ENCODE assay signal across 15 cellular contexts in the genomic region with DNA sequence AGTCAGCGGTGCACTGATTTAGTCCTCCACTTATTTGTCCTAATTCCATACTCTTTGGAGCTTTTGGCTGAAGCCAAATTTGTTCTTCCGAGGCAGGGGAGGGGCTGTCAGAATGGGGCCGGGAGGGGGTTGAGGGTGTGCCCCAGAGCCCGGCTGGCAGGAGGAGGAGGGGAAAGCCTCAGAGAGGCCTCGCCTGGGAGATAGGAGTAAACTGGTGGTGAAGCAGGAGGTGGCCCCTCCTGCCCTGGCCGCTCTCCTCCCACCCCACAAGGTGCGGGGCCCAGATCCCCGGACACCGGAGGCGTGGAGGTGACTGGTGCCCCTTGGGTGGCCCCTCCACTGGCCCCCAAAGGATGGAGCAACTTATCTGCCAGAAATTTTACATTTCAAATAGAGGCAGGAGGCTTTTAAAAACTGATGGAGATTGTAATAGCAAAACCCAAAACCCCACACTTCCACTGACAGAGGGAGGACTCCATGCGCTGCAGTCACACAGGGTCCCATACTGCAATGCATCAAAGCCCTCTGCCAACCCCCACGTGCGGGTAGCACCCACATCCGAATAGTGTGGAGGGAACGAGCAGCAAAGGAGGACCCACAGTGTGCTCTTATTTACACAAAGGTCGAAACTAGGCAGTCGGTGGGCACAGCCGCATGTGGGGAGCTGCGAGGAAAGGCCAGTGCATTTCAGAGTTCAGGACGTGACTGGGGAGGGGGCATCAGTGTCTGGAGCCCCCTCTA.
A peak's percentile ranks its signal among the peaks of the same experiment; 100 is the strongest.
DNase-seq lines count a peak whose midpoint lies in the region; ATAC-seq and TF ChIP-seq lines count a peak whose summit lies in the region.
"Had no signal": no experiment of that assay in that cellular context is flagged by ENCODE, and none has a peak within 500 bp of the region (broad histone marks: within the 10 kb centered on the region; RNA-seq: fewer than 3 reads in every experiment).

No MANE protein-coding gene starts in this region.

- no peak overlapping the region for H3K27ac Mint-ChIP-seq in CD8-positive, alpha-beta T cell
- H3K27ac Mint-ChIP-seq in WTC11 = peak overlapping the region; percentile 45; the same call in 1 of the 2 replicates

- H3K4me3 Mint-ChIP-seq in CD8-positive, alpha-beta T cell = no peak overlapping the region
- H3K4me3 Mint-ChIP-seq in WTC11 = no peak overlapping the region

- H3K79me2 ChIP-seq in hepatocyte = no peaks in the 10 kb centered on the region

- H3K27me3 ChIP-seq in CD8-positive, alpha-beta T cell (ENCODE audit: insufficient read depth, low read length) = no peaks in the 10 kb centered on the region
- H3K27me3 ChIP-seq in hepatocyte = peaks cover 14% of the 10 kb centered on the region
- H3K27me3 ChIP-seq: MG63 had no signal

- no peak overlapping the region for H3K27ac ChIP-seq in CD8-positive, alpha-beta T cell (ENCODE audit: low read depth, low read length)
- H3K27ac ChIP-seq in hepatocyte = peak overlapping the region; percentile 34
- H3K27ac ChIP-seq: 22Rv1, C4-2B, HL-60 had no signal

- no peaks in the 10 kb centered on the region for H3K36me3 ChIP-seq in CD8-positive, alpha-beta T cell (ENCODE audit: insufficient read depth, low read length)
- H3K36me3 ChIP-seq in hepatocyte (replicated peaks; ENCODE audit: insufficient read depth, low read depth) = no peaks in the 10 kb centered on the region
- H3K36me3 ChIP-seq: MG63 had no signal

- DNase-seq in DMS 273 (lab: John Stamatoyannopoulos, UW; ENCODE audit: unreplicated experiment) = peak; percentile 37
- no peak for DNase-seq in DMS 273 treated with DMSO at 0.1 percent for 48 hours (lab: John Stamatoyannopoulos, UW)
- DNase-seq in CD8-positive, alpha-beta T cell = no peak
- DNase-seq in WTC11 (ENCODE audit: low spot score) = no peak
- DNase-seq in hepatocyte (ENCODE audit: low spot score) = peak; percentile 36
- no peak for DNase-seq in central memory CD4-positive, alpha-beta T cell
- DNase-seq in HEK293T (ENCODE audit: extremely low spot score) = no peak
- no peak for DNase-seq in GM19240 (ENCODE audit: insufficient read length, low spot score)
- DNase-seq: GDM1, GOT3, MG63, NCI-H526 treated with DMSO at 0.1 percent for 48 hours had no signal

- peaks cover 10% of the 10 kb centered on the region for H3K4me1 ChIP-seq in CD8-positive, alpha-beta T cell (ENCODE audit: insufficient read depth, low read length)
- peaks cover 30% of the 10 kb centered on the region for H3K4me1 ChIP-seq in hepatocyte (ENCODE audit: insufficient read depth)

- no peaks in the 10 kb centered on the region for H4K20me1 ChIP-seq in hepatocyte (ENCODE audit: insufficient read depth, poor library complexity, severe bottlenecking)

- no peaks in the 10 kb centered on the region for H3K36me3 Mint-ChIP-seq in CD8-positive, alpha-beta T cell
- no peaks in the 10 kb centered on the region for H3K36me3 Mint-ChIP-seq in WTC11

- intact Hi-C loops in CD8-positive, alpha-beta T cell (cut with DNase I, micrococcal nuclease) = no loop called here

- CTCF ChIA-PET in CD8-positive, alpha-beta T cell (lab: Charles Lee) = no interaction called here
- CTCF ChIA-PET in WTC11 (lab: Charles Lee) = no interaction called here
- CTCF ChIA-PET in HEK293T (lab: Yijun Ruan, JAX) = no interaction called here

- POLR2A ChIA-PET in CD8-positive, alpha-beta T cell (lab: Charles Lee) = no interaction called here
- POLR2A ChIA-PET in WTC11 (lab: Charles Lee) = no interaction called here
- POLR2A ChIA-PET in HEK293T (lab: Yijun Ruan, JAX) = no interaction called here

- peak; percentile 29 for ATAC-seq in CD8-positive, alpha-beta T cell
- ATAC-seq in WTC11 = no peak

- H3K4me3 ChIP-seq in CD8-positive, alpha-beta T cell (ENCODE audit: low read depth, low read length) = no peak overlapping the region
- H3K4me3 ChIP-seq in hepatocyte = no peak overlapping the region
- H3K4me3 ChIP-seq: MG63 had no signal

- H3K4me1 Mint-ChIP-seq in CD8-positive, alpha-beta T cell (ENCODE audit: low read depth) = peaks cover 5% of the 10 kb centered on the region
- H3K4me1 Mint-ChIP-seq in WTC11 = peaks cover 3% of the 10 kb centered on the region; the same call in 1 of the 2 replicates

- TF ChIP-seq CTCF in CD8-positive, alpha-beta T cell (IDR thresholded peaks at IDR 0.05) = no peak
- TF ChIP-seq CTCF in WTC11 (IDR thresholded peaks at IDR 0.05) (no peak), hepatocyte (IDR thresholded peaks at IDR 0.05; ENCODE audit: poor library complexity) (no peak)

- 76% methylated on average over 18 of the region's 20 CpGs for WGBS in hepatocyte (ENCODE audit: low lambda C conversion rate, missing lambda C conversion rate)

- no peak overlapping the region for H3K4me2 ChIP-seq in hepatocyte

- H3K9me3 ChIP-seq in CD8-positive, alpha-beta T cell (ENCODE audit: low read length) = no peaks in the 10 kb centered on the region
- no peaks in the 10 kb centered on the region for H3K9me3 ChIP-seq in hepatocyte (ENCODE audit: low read depth)
- H3K9me3 ChIP-seq: MG63 had no signal

- no peaks in the 10 kb centered on the region for H3K27me3 Mint-ChIP-seq in CD8-positive, alpha-beta T cell (ENCODE audit: low read depth)
- no peaks in the 10 kb centered on the region for H3K27me3 Mint-ChIP-seq in WTC11 (ENCODE audit: low read depth)

- H3K9me2 ChIP-seq in hepatocyte (replicated peaks; ENCODE audit: insufficient read depth) = no peaks in the 10 kb centered on the region

- no peaks in the 10 kb centered on the region for H3K9me3 Mint-ChIP-seq in CD8-positive, alpha-beta T cell
- H3K9me3 Mint-ChIP-seq in WTC11 = no peaks in the 10 kb centered on the region

- no peak overlapping the region for H2AFZ ChIP-seq in hepatocyte

TF ChIP-seq in WTC11, 78 proteins besides CTCF, POLR2A, EP300 and RAD21:
- TF ChIP-seq RORB (CRISPR knock-in tag; IDR thresholded peaks at IDR 0.05) (no peak), IRF2 (CRISPR knock-in tag; IDR thresholded peaks at IDR 0.05; ENCODE audit: borderline replicate concordance, low read depth) (no peak), NR3C1 (CRISPR knock-in tag; conservative IDR thresholded peaks at IDR 0.05; ENCODE audit: low read depth) (no peak)
- TF ChIP-seq, protein P1, sequence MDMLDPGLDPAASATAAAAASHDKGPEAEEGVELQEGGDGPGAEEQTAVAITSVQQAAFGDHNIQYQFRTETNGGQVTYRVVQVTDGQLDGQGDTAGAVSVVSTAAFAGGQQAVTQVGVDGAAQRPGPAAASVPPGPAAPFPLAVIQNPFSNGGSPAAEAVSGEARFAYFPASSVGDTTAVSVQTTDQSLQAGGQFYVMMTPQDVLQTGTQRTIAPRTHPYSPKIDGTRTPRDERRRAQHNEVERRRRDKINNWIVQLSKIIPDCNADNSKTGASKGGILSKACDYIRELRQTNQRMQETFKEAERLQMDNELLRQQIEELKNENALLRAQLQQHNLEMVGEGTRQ (CRISPR knock-in tag; IDR thresholded peaks at IDR 0.05) = no peak

TF ChIP-seq in HEK293T, 16 proteins besides CTCF, POLR2A, EP300 and RAD21:
- TF ChIP-seq ELF4 (IDR thresholded peaks at IDR 0.05) (no peak), FOXK2 (IDR thresholded peaks at IDR 0.05) (no peak)

Comparison
In these comparisons a context has a peak if more than half of its experiments do, and no peak if none do; other contexts are left out.
1. DNase-seq: peak in DMS 273 (single experiment) and hepatocyte (single experiment); none in DMS 273 treated with DMSO at 0.1 percent for 48 hours (single experiment), CD8-positive, alpha-beta T cell (0 of 7), WTC11 (single experiment), central memory CD4-positive, alpha-beta T cell (single experiment), HEK293T (single experiment) and GM19240 (single experiment).